12 cellular contexts compared by ENCODE assay signal in genomic region chr12:91704446-91704845, GRCh38.
DNase-seq lines count a peak whose midpoint lies in the region; ATAC-seq lines count a peak whose summit lies in the region.
"Had no signal": no experiment of that assay in that cellular context is flagged by ENCODE, and none has a peak within 500 bp of the region (broad histone marks: within the 10 kb centered on the region; RNA-seq: fewer than 3 reads in every experiment).

No MANE protein-coding gene starts in this region.

- no peak for ATAC-seq in GM18909 (IDR thresholded peaks at IDR 0.05; ENCODE audit: poor library complexity, unreplicated experiment)
- ATAC-seq: mucosa of descending colon had no signal

- no peaks in the 10 kb centered on the region for H3K9me3 ChIP-seq in SJCRH30 (replicated peaks)
- H3K9me3 ChIP-seq: mucosa of descending colon had no signal

- no peaks in the 10 kb centered on the region for H3K27me3 ChIP-seq in SJCRH30

- H3K36me3 ChIP-seq in SJCRH30: no peaks in the 10 kb centered on the region

- H3K4me1 ChIP-seq in SJCRH30: no peaks in the 10 kb centered on the region

- H3K27ac ChIP-seq in SJCRH30: no peak overlapping the region
- H3K27ac ChIP-seq: HL-60 had no signal

- peak; percentile 84 for DNase-seq in DMS153 treated with DMSO at 0.1 percent for 48 hours (lab: John Stamatoyannopoulos, UW; ENCODE audit: unreplicated experiment)
- DNase-seq in NCI-H1417 (lab: John Stamatoyannopoulos, UW): peak in 2 of 3 experiments; percentile 25 to 83
- peak; percentile 83 for DNase-seq in T1000 (lab: John Stamatoyannopoulos, UW)
- peak; percentile 24 for DNase-seq in glomerular visceral epithelial cell (ENCODE audit: extremely low spot score)
- no peak for DNase-seq in SKM-1 (lab: John Stamatoyannopoulos, UW; ENCODE audit: unreplicated experiment)
- no peak for DNase-seq in SJCRH30
- no peak for DNase-seq in activated gamma-delta T cell (lab: John Stamatoyannopoulos, UW)
- DNase-seq: activated naive CD8-positive, alpha-beta T cell treated with anti-CD3 and anti-CD28 coated beads for 36 hours; mucosa of descending colon; MV-4-11 had no signal

- no peak overlapping the region for H3K4me3 ChIP-seq in SJCRH30
- H3K4me3 ChIP-seq: mucosa of descending colon had no signal

Comparison
In these comparisons a context has a peak if more than half of its experiments do, and no peak if none do; other contexts are left out.
1. DNase-seq: peak in DMS153 treated with DMSO at 0.1 percent for 48 hours (single experiment), NCI-H1417 (2 of 3), T1000 (single experiment) and glomerular visceral epithelial cell (single experiment); none in SKM-1 (single experiment), SJCRH30 (0 of 2) and activated gamma-delta T cell (single experiment).